ENCODE assay signal across 25 cellular contexts in genomic region chr1:115377411-115377810, GRCh38. TPM values are rescaled to one million over a fixed set of nuclear protein-coding genes. Genes with fewer than 3 reads are reported as not detected.
DNase-seq lines count a peak whose midpoint lies in the region; ATAC-seq, FAIRE-seq and TF ChIP-seq lines count a peak whose summit lies in the region.
"Had no signal": no experiment of that assay in that cellular context is flagged by ENCODE, and none has a peak within 500 bp of the region (broad histone marks: within the 10 kb centered on the region; RNA-seq: fewer than 3 reads in every experiment).

No MANE protein-coding gene starts in this region.

- H3K9me3 ChIP-seq in GM23248 (ENCODE audit: low read depth) (no peaks in the 10 kb centered on the region), astrocyte (ENCODE audit: insufficient read depth, low read depth, low read length) (no peaks in the 10 kb centered on the region), gastroesophageal sphincter (no peaks in the 10 kb centered on the region)
- H3K9me3 ChIP-seq: breast epithelium, gastrocnemius medialis, testis, vagina had no signal

- H3K4me1 ChIP-seq in ACC112 (ENCODE audit: control insufficient read depth, insufficient read depth, low read length, unreplicated experiment) (peaks cover 17% of the 10 kb centered on the region), GM23248 (ENCODE audit: insufficient read depth) (peaks cover 28% of the 10 kb centered on the region), astrocyte (ENCODE audit: insufficient read depth, low read length) (peaks cover 4% of the 10 kb centered on the region), gastroesophageal sphincter (no peaks in the 10 kb centered on the region)
- H3K4me1 ChIP-seq: breast epithelium, gastrocnemius medialis, testis, vagina had no signal

- H3K79me2 ChIP-seq in ACC112 (ENCODE audit: control insufficient read depth, insufficient read depth, low read length, unreplicated experiment) (no peaks in the 10 kb centered on the region), GM23248 (ENCODE audit: insufficient read depth) (no peaks in the 10 kb centered on the region), astrocyte (ENCODE audit: insufficient read depth, low read length) (no peaks in the 10 kb centered on the region)

- no peak overlapping the region for H3K27ac ChIP-seq in ACC112 (ENCODE audit: low read depth, low read length)
- H3K27ac ChIP-seq in GM23248: peak overlapping the region; percentile 20; the same call in 1 of the 2 replicates
- H3K27ac ChIP-seq in astrocyte (ENCODE audit: low read depth, low read length): no peak overlapping the region
- H3K27ac ChIP-seq in gastroesophageal sphincter: no peak overlapping the region
- H3K27ac ChIP-seq: breast epithelium, gastrocnemius medialis, KMS-11, testis, vagina had no signal

- no peak overlapping the region for H3K4me3 Mint-ChIP-seq in astrocyte (ENCODE audit: unreplicated experiment)
- H3K4me3 Mint-ChIP-seq: activated naive CD8-positive, alpha-beta T cell treated with anti-CD3 and anti-CD28 coated beads, Interleukin-2, amount 10 ng/mL, durations not matched to agents 7 days and 5 days; CD4-positive, CD25-positive, alpha-beta regulatory T cell had no signal

- DNase-seq in GM23248 (peak; percentile 48), astrocyte (ENCODE audit: low read depth) (peak; percentile 14), fibroblast of the conjunctiva (ENCODE audit: low read depth) (peak; percentile 14), AML-193 (lab: John Stamatoyannopoulos, UW) (no peak)
- DNase-seq: activated CD4-positive, alpha-beta T cell treated with anti-CD3 and anti-CD28 coated beads, Interleukin-2, amount 50 U/mL, for 4 hours; activated CD8-positive, alpha-beta memory T cell treated with anti-CD3 and anti-CD28 coated beads, Interleukin-2, amount 50 U/mL, for 48 hours; activated naive CD8-positive, alpha-beta T cell treated with anti-CD3 and anti-CD28 coated beads, Interleukin-2, amount 10 ng/mL, durations not matched to agents 7 days and 5 days; CD4-positive, CD25-positive, alpha-beta regulatory T cell; dermis blood vessel endothelial cell; gastrocnemius medialis; NCI-H1105; NCI-H2029 treated with DMSO at 0.1 percent for 48 hours; NCI-H446 treated with DMSO at 0.1 percent for 48 hours; stimulated activated CD4-positive, alpha-beta T cell treated with anti-CD3 and anti-CD28 coated beads, Interleukin-4, amount 100 ng/mL, for 1 hour; stimulated activated naive CD4-positive, alpha-beta T cell; testis had no signal

- H3K4me2 ChIP-seq in GM23248 (ENCODE audit: unreplicated experiment) (peak overlapping the region; percentile 74), astrocyte (ENCODE audit: low read length) (peak overlapping the region; percentile 42)
- H3K4me2 ChIP-seq: KMS-11 had no signal

- no peaks in the 10 kb centered on the region for H4K20me1 ChIP-seq in GM23248 (ENCODE audit: insufficient read depth)
- H4K20me1 ChIP-seq in astrocyte (ENCODE audit: insufficient read depth, low read length): no peaks in the 10 kb centered on the region

- no peaks in the 10 kb centered on the region for H3K27me3 ChIP-seq in ACC112 (ENCODE audit: insufficient read depth, low read length)
- H3K27me3 ChIP-seq in GM23248 (replicated peaks; ENCODE audit: insufficient read depth): no peaks in the 10 kb centered on the region
- H3K27me3 ChIP-seq in astrocyte (ENCODE audit: insufficient read depth, low read length): no peaks in the 10 kb centered on the region
- H3K27me3 ChIP-seq in gastroesophageal sphincter: no peaks in the 10 kb centered on the region
- H3K27me3 ChIP-seq: breast epithelium, gastrocnemius medialis, testis, vagina had no signal

- H2AFZ ChIP-seq in ACC112 (ENCODE audit: low read length, unreplicated experiment) (peak overlapping the region; percentile 90), GM23248 (peak overlapping the region; percentile 62), astrocyte (ENCODE audit: low read depth, low read length) (no peak overlapping the region)

- no peaks in the 10 kb centered on the region for H3K36me3 ChIP-seq in ACC112 (ENCODE audit: insufficient read depth, low read length)
- H3K36me3 ChIP-seq in GM23248 (ENCODE audit: low read depth): no peaks in the 10 kb centered on the region
- H3K36me3 ChIP-seq in astrocyte (ENCODE audit: insufficient read depth, low read length): no peaks in the 10 kb centered on the region
- no peaks in the 10 kb centered on the region for H3K36me3 ChIP-seq in gastroesophageal sphincter
- H3K36me3 ChIP-seq: breast epithelium, gastrocnemius medialis, vagina had no signal

- peaks cover 2% of the 10 kb centered on the region for H3K4me1 Mint-ChIP-seq in astrocyte (ENCODE audit: low read depth, unreplicated experiment)
- H3K4me1 Mint-ChIP-seq: activated naive CD8-positive, alpha-beta T cell treated with anti-CD3 and anti-CD28 coated beads, Interleukin-2, amount 10 ng/mL, durations not matched to agents 7 days and 5 days; CD4-positive, CD25-positive, alpha-beta regulatory T cell had no signal

- H3F3A ChIP-seq in GM23248 (ENCODE audit: insufficient read depth): peaks cover 16% of the 10 kb centered on the region

- no peaks in the 10 kb centered on the region for H3K36me3 Mint-ChIP-seq in astrocyte (ENCODE audit: low read depth, unreplicated experiment)
- H3K36me3 Mint-ChIP-seq: activated naive CD8-positive, alpha-beta T cell treated with anti-CD3 and anti-CD28 coated beads, Interleukin-2, amount 10 ng/mL, durations not matched to agents 7 days and 5 days; CD4-positive, CD25-positive, alpha-beta regulatory T cell had no signal

- H3K9me2 ChIP-seq in GM23248 (ENCODE audit: insufficient read depth): no peaks in the 10 kb centered on the region

- ATAC-seq in GM18909 (IDR thresholded peaks at IDR 0.05; ENCODE audit: poor library complexity, unreplicated experiment) (no peak), gastroesophageal sphincter (no peak), GM19023 (IDR thresholded peaks at IDR 0.05; ENCODE audit: unreplicated experiment) (no peak)
- ATAC-seq: gastrocnemius medialis had no signal

- in situ Hi-C loops in GM23248 (cut with MboI): no loop called here

- H3K27me3 Mint-ChIP-seq in astrocyte (ENCODE audit: low read depth, unreplicated experiment): peaks cover 2% of the 10 kb centered on the region
- H3K27me3 Mint-ChIP-seq: CD4-positive, CD25-positive, alpha-beta regulatory T cell had no signal

- TF ChIP-seq POLR2A in gastroesophageal sphincter (IDR thresholded peaks at IDR 0.05): no peak

- TF ChIP-seq CTCF in astrocyte (IDR thresholded peaks at IDR 0.05; ENCODE audit: insufficient read depth, low read depth, low read length) (no peak), gastroesophageal sphincter (IDR thresholded peaks at IDR 0.05) (no peak)

- TF ChIP-seq EP300 in gastroesophageal sphincter (IDR thresholded peaks at IDR 0.05): no peak

- FAIRE-seq in astrocyte (lab: Jason Lieb, UNC): no peak

- 35 to 36% methylated on average over 2 of the region's 2 CpGs for WGBS in GM23248 (ENCODE audit: low coverage in 1 of 2, low lambda C conversion rate in 2 of 2, missing lambda C conversion rate in 2 of 2), 2 experiments
- 18 to 40% methylated on average over 2 of the region's 2 CpGs for WGBS in gastroesophageal sphincter (ENCODE audit: low coverage in 1 of 2), 2 donors

- no peaks in the 10 kb centered on the region for H3K9me3 Mint-ChIP-seq in astrocyte (ENCODE audit: unreplicated experiment)
- H3K9me3 Mint-ChIP-seq: activated naive CD8-positive, alpha-beta T cell treated with anti-CD3 and anti-CD28 coated beads, Interleukin-2, amount 10 ng/mL, durations not matched to agents 7 days and 5 days had no signal

- H3K9ac ChIP-seq in GM23248: 0 out of 2 replicates have a peak overlapping the region, but pooled peaks have one; percentile 23
- H3K9ac ChIP-seq in astrocyte (ENCODE audit: low read length): no peak overlapping the region
- H3K9ac ChIP-seq: KMS-11 had no signal

- H3K4me3 ChIP-seq in ACC112 (ENCODE audit: low read depth, low read length) (peak overlapping the region; percentile 35; the same call in 1 of the 2 replicates), GM23248 (peak overlapping the region; percentile 40), astrocyte (ENCODE audit: insufficient read depth, low read depth, low read length) (no peak overlapping the region), gastroesophageal sphincter (no peak overlapping the region)
- H3K4me3 ChIP-seq: breast epithelium, gastrocnemius medialis, lung, testis, vagina had no signal

- no peak overlapping the region for H3K27ac Mint-ChIP-seq in astrocyte (ENCODE audit: unreplicated experiment)
- H3K27ac Mint-ChIP-seq: activated naive CD8-positive, alpha-beta T cell treated with anti-CD3 and anti-CD28 coated beads, Interleukin-2, amount 10 ng/mL, durations not matched to agents 7 days and 5 days; CD4-positive, CD25-positive, alpha-beta regulatory T cell had no signal

RNA-seq across cellular contexts. Expression of gene NGF, which starts 39.4 kb away (rescaled TPM):
- 27.1 and 28.1 TPM in 2 replicates for total RNA-seq in GM23248 (2014; rRNA removed; shearing (Covaris generic))
- polyA plus RNA-seq in GM23248 (2016; fragmentation: Nextera tagmentation; extraction: Ambion mirVana): 52.9 and 55.0 TPM in 2 replicates
- 12.5 and 12.9 TPM in 2 replicates for total RNA-seq in astrocyte
- 1 to 10 TPM in 2 of 4 donors, under 1 TPM in 2; 0.74 to 3.4 (median 2.1) TPM for total RNA-seq in gastroesophageal sphincter
- total RNA-seq: activated naive CD8-positive, alpha-beta T cell treated with anti-CD3 and anti-CD28 coated beads, Interleukin-2, amount 10 ng/mL, durations not matched to agents 7 days and 5 days; CD4-positive, CD25-positive, alpha-beta regulatory T cell; T-helper 2 cell treated with Interferon-gamma antibody and Interleukin-4, amounts not matched to agents 100 ng/mL and 5 ng/mL, for 36 hours had no signal
- polyA plus RNA-seq: CD4-positive, CD25-positive, alpha-beta regulatory T cell had no signal

Comparison
In these comparisons a context has a peak if more than half of its experiments do, and no peak if none do; other contexts are left out.
1. H3K4me3 ChIP-seq: peak in ACC112 (single experiment) and GM23248 (single experiment); none in astrocyte (single experiment) and gastroesophageal sphincter (0 of 2).
2. DNase-seq: peak in GM23248 (single experiment), astrocyte (single experiment) and fibroblast of the conjunctiva (single experiment); none in AML-193 (0 of 2).